19 cellular contexts compared by ENCODE assay signal in genomic region chr2:12363569-12363968, GRCh38.
"Had no signal": no experiment of that assay in that cellular context is flagged by ENCODE, and none has a peak within 500 bp of the region (broad histone marks: within the 10 kb centered on the region; RNA-seq: fewer than 3 reads in every experiment).

No MANE protein-coding gene starts in this region.

- H3K4me3 Mint-ChIP-seq: effector memory CD8-positive, alpha-beta T cell; natural killer cell; neural crest cell; stimulated activated effector memory CD8-positive, alpha-beta T cell treated with anti-CD3 and anti-CD28 coated beads, Interleukin-12 subunit alpha, Interleukin-12 subunit beta, amount 100 ng/mL, for 72 hours; stimulated activated naive CD8-positive, alpha-beta T cell treated with anti-CD3 and anti-CD28 coated beads, Interleukin-15, Interleukin-2, amounts not matched to agents 100 ng/mL and 50 ng/mL, for 24 hours had no signal

- H3K27ac Mint-ChIP-seq: effector memory CD8-positive, alpha-beta T cell; natural killer cell; stimulated activated effector memory CD8-positive, alpha-beta T cell treated with anti-CD3 and anti-CD28 coated beads, Interleukin-12 subunit alpha, Interleukin-12 subunit beta, amount 100 ng/mL, for 72 hours; stimulated activated naive CD8-positive, alpha-beta T cell treated with anti-CD3 and anti-CD28 coated beads, Interleukin-15, Interleukin-2, amounts not matched to agents 100 ng/mL and 50 ng/mL, for 24 hours had no signal

- ATAC-seq: effector memory CD8-positive, alpha-beta T cell; left cardiac atrium; mucosa of descending colon; natural killer cell; right cardiac atrium; stimulated activated effector memory CD8-positive, alpha-beta T cell treated with anti-CD3 and anti-CD28 coated beads, Interleukin-12 subunit alpha, Interleukin-12 subunit beta, amount 100 ng/mL, for 72 hours had no signal

- H3K36me3 Mint-ChIP-seq: stimulated activated effector memory CD8-positive, alpha-beta T cell treated with anti-CD3 and anti-CD28 coated beads, Interleukin-12 subunit alpha, Interleukin-12 subunit beta, amount 100 ng/mL, for 72 hours had no signal

- H3K4me1 Mint-ChIP-seq: stimulated activated effector memory CD8-positive, alpha-beta T cell treated with anti-CD3 and anti-CD28 coated beads, Interleukin-12 subunit alpha, Interleukin-12 subunit beta, amount 100 ng/mL, for 72 hours had no signal

- H3K27me3 Mint-ChIP-seq: effector memory CD8-positive, alpha-beta T cell; stimulated activated naive CD8-positive, alpha-beta T cell treated with anti-CD3 and anti-CD28 coated beads, Interleukin-15, Interleukin-2, amounts not matched to agents 100 ng/mL and 50 ng/mL, for 24 hours had no signal

- H3K9me3 Mint-ChIP-seq: effector memory CD8-positive, alpha-beta T cell had no signal

- H3K4me3 ChIP-seq: esophagus muscularis mucosa, left ventricle myocardium inferior, lung, mucosa of descending colon, smooth muscle cell, tibial artery, upper lobe of left lung, uterus had no signal

- DNase-seq: cortex of kidney; effector memory CD8-positive, alpha-beta T cell; kidney; left cardiac atrium; left ventricle myocardium inferior; natural killer cell; right cardiac atrium; stimulated activated CD4-positive, alpha-beta T cell treated with anti-CD3 and anti-CD28 coated beads, Interleukin-4, amount 100 ng/mL, for 1 hour; stimulated activated CD8-positive, alpha-beta memory T cell treated with anti-CD3 and anti-CD28 coated beads, Interleukin-4, amount 100 ng/mL, for 48 hours; tibial artery; upper lobe of left lung; uterus had no signal
